In the genomic region with DNA sequence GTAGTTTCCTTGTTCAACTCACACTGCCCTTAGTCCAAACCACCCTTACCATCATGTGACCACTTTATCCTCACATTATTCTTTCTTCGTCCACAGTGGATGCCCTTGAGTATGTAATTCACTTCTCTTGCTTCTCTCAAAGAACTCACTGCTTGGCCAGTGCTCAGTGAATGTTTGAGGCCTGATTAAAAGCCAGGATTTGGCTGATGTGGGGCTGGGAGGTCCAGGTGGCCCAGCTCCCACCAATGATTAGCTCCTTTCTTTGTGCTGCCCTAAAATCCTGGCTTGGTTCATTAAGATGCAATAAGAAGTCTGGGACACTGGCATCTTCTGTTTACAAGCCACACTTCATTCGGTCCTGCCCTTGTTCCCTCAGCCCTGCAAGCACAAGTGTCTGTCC, we compare ENCODE assay signal across 26 cellular contexts.
DNase-seq lines count a peak whose midpoint lies in the region; FAIRE-seq and TF ChIP-seq lines count a peak whose summit lies in the region.
"Had no signal": no experiment of that assay in that cellular context is flagged by ENCODE, and none has a peak within 500 bp of the region (broad histone marks: within the 10 kb centered on the region; RNA-seq: fewer than 3 reads in every experiment).

No MANE protein-coding gene starts in this region.

- H3K18ac ChIP-seq in H1 (ENCODE audit: extremely low read depth, low read length), result no peak overlapping the region

- POLR2A ChIA-PET in H1 (lab: Charles Lee; ENCODE audit: partially characterized antibody), result no interaction called here

- no peak overlapping the region for H2BK120ac ChIP-seq in H1 (replicated peaks; ENCODE audit: low read depth, low read length)

- TF ChIP-seq CTCF in H1 (IDR thresholded peaks at IDR 0.05; ENCODE audit: control extremely low read depth in 1 of 3, insufficient read depth in 1 of 3, low read depth in 1 of 3, low read length in 3 of 3), result no peak

- H2AK5ac ChIP-seq in H1 (ENCODE audit: low read depth, low read length), result no peak overlapping the region

- FAIRE-seq in H1 (lab: Jason Lieb, UNC) (no peak), GM12892 (lab: Jason Lieb, UNC) (no peak)
- FAIRE-seq: A204.1, HTR-8/SVneo had no signal

- TF ChIP-seq RAD21 in H1 (IDR thresholded peaks at IDR 0.05 in 1 of 2, conservative IDR thresholded peaks at IDR 0.05 in 1 of 2; ENCODE audit: low read depth in 2 of 2, low read length in 2 of 2), result no peak

- no peak overlapping the region for H3K4me2 ChIP-seq in H1 (ENCODE audit: insufficient read depth in 1 of 2, low read depth in 2 of 2, low read length in 2 of 2)
- H3K4me2 ChIP-seq: BLaER1 treated with 17β-estradiol and CSF1 and Interleukin-3, amounts not matched to agents 10 nM and 100 nM; GM23338 had no signal

- CTCF ChIA-PET in H1 (lab: Charles Lee; ENCODE audit: partially characterized antibody), result no interaction called here

- no peak overlapping the region for H4K91ac ChIP-seq in H1 (replicated peaks; ENCODE audit: insufficient read length, low read length)

- H3K9me3 ChIP-seq in H1 (ENCODE audit: insufficient read depth in 2 of 2, low read depth in 1 of 2, low read length in 1 of 2), result no peaks in the 10 kb centered on the region
- H3K9me3 ChIP-seq: BLaER1 treated with 17β-estradiol and CSF1 and Interleukin-3, amounts not matched to agents 10 nM and 100 nM had no signal

- no peaks in the 10 kb centered on the region for H3K79me1 ChIP-seq in H1 (ENCODE audit: low read depth, low read length)

- in situ Hi-C loops in SK-MEL-5 (cut with HindIII; ENCODE audit: low pct_unique_long_range_greater_than_20kb, low sequenced_read_pairs), result no loop called here

- DNase-seq in SK-MEL-5 (ENCODE audit: low read depth, low spot score), result peak; percentile 6
- DNase-seq in H1 (ENCODE audit: low read depth in 1 of 2, low spot score in 2 of 2), result no peak
- peak; percentile 43 for DNase-seq in medulla oblongata (ENCODE audit: extremely low spot score)
- DNase-seq in superior temporal gyrus (ENCODE audit: extremely low spot score), result peak; percentile 25
- no peak for DNase-seq in GM12892 (ENCODE audit: insufficient read length)
- DNase-seq in NCI-H2171 (lab: John Stamatoyannopoulos, UW), result no peak
- DNase-seq in activated effector memory CD4-positive, alpha-beta T cell treated with Interleukin-2 at 50 U/mL for 16 hours, result no peak
- DNase-seq: CD4-positive, alpha-beta T cell; COR-L47; DMS53; HCEC 1CT; KBM-7; MV-4-11; NCI-H1105; NCI-H1436 treated with DMSO at 0.1 percent for 48 hours; NCI-H187 treated with DMSO at 0.1 percent for 48 hours; NCI-H2107; NCI-H446; NCI-H526; SHP77 had no signal

- no peak overlapping the region for H4K5ac ChIP-seq in H1 (ENCODE audit: insufficient read length, low read depth, low read length)

- TF ChIP-seq EP300 in H1 (IDR thresholded peaks at IDR 0.05; ENCODE audit: borderline replicate concordance in 1 of 2, low read depth in 2 of 2, low read length in 2 of 2), result no peak

- no peak overlapping the region for H3K4ac ChIP-seq in H1 (replicated peaks; ENCODE audit: insufficient read length, low read depth, low read length)

- no peaks in the 10 kb centered on the region for H3K27me3 ChIP-seq in H1 (replicated peaks in 1 of 4; ENCODE audit: control insufficient read depth in 3 of 4, extremely low read depth in 1 of 4, insufficient read depth in 3 of 4, low read length in 3 of 4)
- H3K27me3 ChIP-seq: BLaER1 treated with 17β-estradiol and CSF1 and Interleukin-3, amounts not matched to agents 10 nM and 100 nM had no signal

- H3K79me2 ChIP-seq in H1 (ENCODE audit: control insufficient read depth in 1 of 2, insufficient read depth in 2 of 2, low read length in 2 of 2), result no peaks in the 10 kb centered on the region

- H3K36me3 ChIP-seq in H1 (ENCODE audit: control insufficient read depth in 2 of 4, insufficient read depth in 4 of 4, low read length in 3 of 4), result no peaks in the 10 kb centered on the region
- H3K36me3 ChIP-seq: BLaER1 treated with 17β-estradiol and CSF1 and Interleukin-3, amounts not matched to agents 10 nM and 100 nM had no signal

- H4K8ac ChIP-seq in H1 (ENCODE audit: extremely low read depth, insufficient read depth, low read length), result no peak overlapping the region

- 86% methylated on average over 2 of the region's 2 CpGs; no CpG with 5 or more reads in 1 of the 2 experiments for WGBS in H1 (ENCODE audit: extremely low coverage in 1 of 2, insufficient coverage in 1 of 2, insufficient read length in 1 of 2, insufficient replicate concordance in 2 of 2, low coverage in 1 of 2, low lambda C conversion rate in 2 of 2, missing lambda C conversion rate in 1 of 2), 2 experiments

- no peak overlapping the region for H3K27ac ChIP-seq in H1 (ENCODE audit: low read depth, low read length)
- H3K27ac ChIP-seq: BLaER1 treated with 17β-estradiol and CSF1 and Interleukin-3, amounts not matched to agents 10 nM and 100 nM; RWPE1; SK-N-MC had no signal

- no peak overlapping the region for H3K4me3 ChIP-seq in H1 (ENCODE audit: extremely low read depth in 1 of 4, insufficient read depth in 2 of 4, low read depth in 3 of 4, low read length in 4 of 4)
- H3K4me3 ChIP-seq: BLaER1 treated with 17β-estradiol and CSF1 and Interleukin-3, amounts not matched to agents 10 nM and 100 nM; GM23338; SK-N-MC had no signal

- no peak overlapping the region for H2BK12ac ChIP-seq in H1 (ENCODE audit: low read depth, low read length)

- TF ChIP-seq POLR2A in H1 (IDR thresholded peaks at IDR 0.05; ENCODE audit: control extremely low read depth in 1 of 2, low read depth in 2 of 2, low read length in 2 of 2) (no peak), GM12892 (IDR thresholded peaks at IDR 0.05; ENCODE audit: low read depth, low read length) (no peak)

- no peak overlapping the region for H2BK20ac ChIP-seq in H1 (ENCODE audit: low read length)

- no peak overlapping the region for H2BK5ac ChIP-seq in H1 (ENCODE audit: low read depth, low read length)

- no peak overlapping the region for H3K56ac ChIP-seq in H1 (replicated peaks; ENCODE audit: insufficient read length, low read depth, low read length)

- peaks cover 0 to 5% (median 2%) of the 10 kb centered on the region in 4 experiments; a peak in 3 of 7 replicates for H3K4me1 ChIP-seq in H1 (replicated peaks in 1 of 4; ENCODE audit: control insufficient read depth in 3 of 4, insufficient read depth in 4 of 4, low read length in 3 of 4)

- H3K14ac ChIP-seq in H1 (ENCODE audit: insufficient read length), result no peak overlapping the region

- H2BK15ac ChIP-seq in H1 (ENCODE audit: low read length), result peak overlapping the region; percentile 67; the same call in 1 of the 2 replicates

- no peak overlapping the region for H3K9ac ChIP-seq in H1 (replicated peaks in 1 of 4; ENCODE audit: extremely low read depth in 1 of 4, low read depth in 3 of 4, low read length in 3 of 4)
- H3K9ac ChIP-seq: BLaER1 treated with 17β-estradiol and CSF1 and Interleukin-3, amounts not matched to agents 10 nM and 100 nM had no signal

- H4K20me1 ChIP-seq in H1 (replicated peaks in 1 of 2; ENCODE audit: control insufficient read depth in 1 of 2, insufficient read depth in 2 of 2, low read length in 2 of 2), result no peaks in the 10 kb centered on the region
- H4K20me1 ChIP-seq: BLaER1 treated with 17β-estradiol and CSF1 and Interleukin-3, amounts not matched to agents 10 nM and 100 nM had no signal

- no peak overlapping the region for H2AFZ ChIP-seq in H1 (ENCODE audit: low read length)
- H2AFZ ChIP-seq: GM23338 had no signal

- H3K23ac ChIP-seq in H1 (ENCODE audit: insufficient read length), result no peak overlapping the region

- H3K23me2 ChIP-seq in H1 (ENCODE audit: low read depth, low read length), result no peaks in the 10 kb centered on the region

TF ChIP-seq in H1, 55 proteins besides CTCF, POLR2A, EP300 and RAD21:
- no peak for TF ChIP-seq JUND (IDR thresholded peaks at IDR 0.05; ENCODE audit: low read length)
- no peak for TF ChIP-seq SIX5 (IDR thresholded peaks at IDR 0.05; ENCODE audit: low read depth, low read length)
- no peak for TF ChIP-seq YY1 (IDR thresholded peaks at IDR 0.05; ENCODE audit: low read depth, low read length)
- TF ChIP-seq RFX5 (IDR thresholded peaks at IDR 0.05; ENCODE audit: borderline replicate concordance, low read depth, low read length), result no peak
- TF ChIP-seq CHD2 (IDR thresholded peaks at IDR 0.05; ENCODE audit: low read length), result no peak
- TF ChIP-seq SP1 (IDR thresholded peaks at IDR 0.05; ENCODE audit: low read depth, low read length), result no peak
- TF ChIP-seq RNF2 (IDR thresholded peaks at IDR 0.05; ENCODE audit: borderline replicate concordance, low read depth, low read length, missing control alignments, poor library complexity, severe bottlenecking), result no peak
- no peak for TF ChIP-seq JUN (IDR thresholded peaks at IDR 0.05; ENCODE audit: low read depth, low read length)
- TF ChIP-seq MAX (IDR thresholded peaks at IDR 0.05), result no peak
- no peak for TF ChIP-seq SRF (IDR thresholded peaks at IDR 0.05; ENCODE audit: low read depth, low read length)
- no peak for TF ChIP-seq BRCA1 (IDR thresholded peaks at IDR 0.05; ENCODE audit: low read depth, low read length)
- no peak for TF ChIP-seq ZNF274 (IDR thresholded peaks at IDR 0.05; ENCODE audit: borderline replicate concordance, extremely low read depth, low read length)
- no peak for TF ChIP-seq KDM5A (IDR thresholded peaks at IDR 0.05; ENCODE audit: low read length)
- TF ChIP-seq ATF2 (IDR thresholded peaks at IDR 0.05; ENCODE audit: low read length), result no peak
- TF ChIP-seq MAFK (IDR thresholded peaks at IDR 0.05; ENCODE audit: low read depth, low read length), result no peak
- no peak for TF ChIP-seq RXRA (IDR thresholded peaks at IDR 0.05; ENCODE audit: insufficient read depth, low read depth, low read length)
- no peak for TF ChIP-seq GABPA (IDR thresholded peaks at IDR 0.05; ENCODE audit: borderline replicate concordance, insufficient read depth, low read length)

Comparison
In these comparisons a context has a peak if more than half of its experiments do, and no peak if none do; other contexts are left out.
1. DNase-seq: peak in SK-MEL-5 (single experiment), medulla oblongata (single experiment) and superior temporal gyrus (single experiment); none in H1 (0 of 2), GM12892 (single experiment), NCI-H2171 (single experiment) and activated effector memory CD4-positive, alpha-beta T cell treated with Interleukin-2 at 50 U/mL for 16 hours (single experiment).